In the genomic region with DNA sequence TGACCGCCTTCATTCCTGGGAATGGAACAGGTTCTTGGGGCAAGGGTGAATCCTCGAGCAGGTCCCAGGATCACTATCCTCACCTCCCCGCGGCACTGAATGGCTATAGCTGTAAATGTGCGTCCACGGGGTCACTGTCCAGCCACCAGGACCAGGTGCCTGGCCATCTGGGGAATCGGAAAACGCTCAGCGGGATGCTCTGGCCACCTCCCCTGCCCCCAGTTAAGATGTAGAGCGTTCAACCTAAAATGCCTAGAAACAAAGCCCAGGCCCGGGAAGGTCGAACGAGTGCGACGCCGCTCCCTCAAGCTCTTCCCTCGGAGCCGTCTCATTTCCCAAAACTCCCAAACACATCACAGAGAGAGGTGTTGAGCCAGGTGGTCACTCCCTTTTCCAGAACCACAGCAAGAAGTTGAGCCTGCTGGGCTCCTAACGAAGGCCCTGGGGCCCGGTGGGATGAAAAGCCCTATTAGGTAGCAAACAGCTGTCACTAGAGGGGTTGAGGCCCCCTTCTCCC, we compare ENCODE assay signal across 8 cellular contexts. TPM values are rescaled to one million over a fixed set of nuclear protein-coding genes. Genes with fewer than 3 reads are reported as not detected.
A peak's percentile ranks its signal among the peaks of the same experiment; 100 is the strongest.
DNase-seq lines count a peak whose midpoint lies in the region.

No MANE protein-coding gene starts in this region.

- DNase-seq in astrocyte of the hippocampus (ENCODE audit: low read depth, low spot score) (peak; percentile 16), iris pigment epithelial cell (ENCODE audit: low read depth) (peak; percentile 5), pons (ENCODE audit: low spot score) (no peak), NOMO-1 treated with dmso at 0.1 percent for 144 hours (lab: John Stamatoyannopoulos, UW; ENCODE audit: unreplicated experiment) (no peak), AG08395 (ENCODE audit: low spot score) (no peak), NCI-H1048 (lab: John Stamatoyannopoulos, UW) (no peak)

- peak overlapping the region; percentile 98 to 99 (median 99) for H3K27ac Mint-ChIP-seq in IgD-negative memory B cell

- peaks cover 40% of the 10 kb centered on the region for H3K4me1 ChIP-seq in stomach smooth muscle (ENCODE audit: control insufficient read depth, insufficient read depth, low read length)

- peaks cover 26 to 38% (median 35%) of the 10 kb centered on the region in 3 donors for H3K4me1 Mint-ChIP-seq in IgD-negative memory B cell

- H3K9ac ChIP-seq in stomach smooth muscle (ENCODE audit: low read length in 2 of 2) = peak overlapping the region; percentile 99

- peaks cover 0 to 2% (median 0%) of the 10 kb centered on the region in 3 donors for H3K9me3 Mint-ChIP-seq in IgD-negative memory B cell

- peaks cover 13% of the 10 kb centered on the region for H3K36me3 Mint-ChIP-seq in IgD-negative memory B cell

- H3K9me3 ChIP-seq in stomach smooth muscle (ENCODE audit: control insufficient read depth in 2 of 2, low read length in 2 of 2) = no peaks in the 10 kb centered on the region

- H3K27ac ChIP-seq in stomach smooth muscle (ENCODE audit: low read length) = peak overlapping the region; percentile 82

- no peaks in the 10 kb centered on the region for H3K27me3 Mint-ChIP-seq in IgD-negative memory B cell

- H3K4me3 ChIP-seq in stomach smooth muscle (ENCODE audit: low read length in 2 of 2) = peak overlapping the region; percentile 87 to 99

- H3K4me3 Mint-ChIP-seq in IgD-negative memory B cell = peak overlapping the region; percentile 97 to 100 (median 98)

- no peaks in the 10 kb centered on the region for H3K27me3 ChIP-seq in stomach smooth muscle (ENCODE audit: control insufficient read depth in 1 of 2, insufficient read depth in 2 of 2, low read length in 2 of 2)

- peaks cover 3 to 4% of the 10 kb centered on the region in 2 donors for H3K36me3 ChIP-seq in stomach smooth muscle (ENCODE audit: control insufficient read depth in 2 of 2, insufficient read depth in 2 of 2, low read length in 2 of 2)

RNA-seq across cellular contexts. Expression of a gene that starts 0.8 kb away (rescaled TPM):
- polyA plus RNA-seq in IgD-negative memory B cell = 18.2 TPM

RNA-seq across cellular contexts. Expression of a gene that starts 17.5 kb away (rescaled TPM):
- 22.6 TPM for polyA plus RNA-seq in IgD-negative memory B cell

RNA-seq across cellular contexts. Expression of a gene that starts 25.6 kb away (rescaled TPM):
- 23.4 TPM for polyA plus RNA-seq in IgD-negative memory B cell

RNA-seq across cellular contexts. Expression of a gene that starts 28.0 kb away (rescaled TPM):
- polyA plus RNA-seq in IgD-negative memory B cell = 18.4 TPM

RNA-seq across cellular contexts. Expression of a gene that starts 39.5 kb away (rescaled TPM):
- not detected for polyA plus RNA-seq in IgD-negative memory B cell

Comparison
In these comparisons a context has a peak if more than half of its experiments do, and no peak if none do; other contexts are left out.
1. DNase-seq: peak in astrocyte of the hippocampus (single experiment) and iris pigment epithelial cell (single experiment); none in pons (single experiment), NOMO-1 treated with dmso at 0.1 percent for 144 hours (single experiment), AG08395 (single experiment) and NCI-H1048 (single experiment).